Comparison of ENCODE assay signal across 9 cellular contexts in genomic region chr2:64283641-64284371, GRCh38.
DNase-seq lines count a peak whose midpoint lies in the region; ATAC-seq, FAIRE-seq and TF ChIP-seq lines count a peak whose summit lies in the region.
"Had no signal": no experiment of that assay in that cellular context is flagged by ENCODE, and none has a peak within 500 bp of the region (broad histone marks: within the 10 kb centered on the region; RNA-seq: fewer than 3 reads in every experiment).

No MANE protein-coding gene starts in this region.

- POLR2A ChIA-PET in GM12878 (lab: Charles Lee), result no interaction called here

- TF ChIP-seq EP300 in GM12878 (IDR thresholded peaks at IDR 0.05; ENCODE audit: borderline replicate concordance in 1 of 2, control insufficient read depth in 1 of 2, low read depth in 2 of 2, low read length in 2 of 2), result no peak

- H3K4me1 ChIP-seq in CD4-positive, CD25-positive, alpha-beta regulatory T cell (ENCODE audit: control insufficient read depth, insufficient read depth, low read length, poor library complexity, severe bottlenecking), result peaks cover 13% of the 10 kb centered on the region
- H3K4me1 ChIP-seq in GM12878 (ENCODE audit: control insufficient read depth, insufficient read depth, low read length), result peaks cover 13% of the 10 kb centered on the region

- peak overlapping the region; percentile 88 for H3K4me3 ChIP-seq in CD4-positive, CD25-positive, alpha-beta regulatory T cell (ENCODE audit: low read depth, low read length)
- H3K4me3 ChIP-seq in GM12878 (peak overlapping the region; percentile 41; the same call in 1 of the 2 replicates), skin epidermis (no peak overlapping the region)

- H2AFZ ChIP-seq in GM12878 (ENCODE audit: control insufficient read depth, low read depth, low read length), result peak overlapping the region; percentile 96

- H3K27me3 ChIP-seq in CD4-positive, CD25-positive, alpha-beta regulatory T cell (ENCODE audit: control insufficient read depth, insufficient read depth, low read length), result no peaks in the 10 kb centered on the region
- no peaks in the 10 kb centered on the region for H3K27me3 ChIP-seq in GM12878 (replicated peaks in 1 of 2; ENCODE audit: control insufficient read depth in 2 of 2, insufficient read depth in 2 of 2, low read length in 1 of 2)

- BruUV-seq in GM12878 (replicated peaks; lab: Mats Ljungman, UMichigan), result no TSS peak

- no peak for TF ChIP-seq POLR2A in GM12878 (IDR thresholded peaks at IDR 0.05; ENCODE audit: low read depth, low read length)

- WGBS in GM12878 (ENCODE audit: insufficient coverage, insufficient replicate concordance, low lambda C conversion rate, missing lambda C conversion rate), result 49% methylated on average over 16 of the region's 16 CpGs

- no peaks in the 10 kb centered on the region for H3K9me3 ChIP-seq in CD4-positive, CD25-positive, alpha-beta regulatory T cell (ENCODE audit: control insufficient read depth in 2 of 2, low read length in 2 of 2)
- no peaks in the 10 kb centered on the region for H3K9me3 ChIP-seq in GM12878 (replicated peaks; ENCODE audit: control insufficient read depth, insufficient read depth, low read length)

- peaks cover 0 to 1% (median 0%) of the 10 kb centered on the region in 7 donors for H3K9me3 Mint-ChIP-seq in CD4-positive, CD25-positive, alpha-beta regulatory T cell
- H3K9me3 Mint-ChIP-seq: activated naive CD4-positive, alpha-beta T cell treated with anti-CD3 and anti-CD28 coated beads, Interleukin-2, amount 50 U/mL, for 24 hours had no signal

- H3K4me2 ChIP-seq in GM12878 (ENCODE audit: control insufficient read depth, insufficient read depth), result peak overlapping the region; percentile 98

- RAD21 ChIA-PET in GM12878 (lab: Charles Lee; ENCODE audit: unreplicated experiment), result interaction anchor here (1.3 kb wide), 1 partner anchor 42 kb away, joined by 3 read pairs; no protein-coding TSS in a partner anchor

- peak overlapping the region; percentile 32; the same call in 1 of the 2 replicates for H3K9ac ChIP-seq in GM12878 (ENCODE audit: control insufficient read depth, insufficient read depth, low read length)

- SMC1A ChIA-PET in GM12878 (lab: Charles Lee; ENCODE audit: uncharacterized antibody, unreplicated experiment), result interaction anchor here (1.0 to 3.0 kb wide), 7 partner anchors 9 to 177 kb away, joined by 3 to 10 read pairs (median 4); no protein-coding TSS in a partner anchor

- peak; percentile 98 to 99 for ATAC-seq in CD4-positive, CD25-positive, alpha-beta regulatory T cell (ENCODE audit: low read depth in 2 of 2)
- ATAC-seq in GM19043 (IDR thresholded peaks at IDR 0.05; ENCODE audit: low read depth, unreplicated experiment) (peak; percentile 97), HG03139 (IDR thresholded peaks at IDR 0.05; ENCODE audit: unreplicated experiment) (peak; percentile 97), GM12878 (peak; percentile 97)

- no peak for FAIRE-seq in GM12878 (lab: Jason Lieb, UNC)

- no peak for TF ChIP-seq CTCF in GM12878 (IDR thresholded peaks at IDR 0.05 in 2 of 3, conservative IDR thresholded peaks at IDR 0.05 in 1 of 3; ENCODE audit: control insufficient read depth in 2 of 3, extremely low read depth in 1 of 3, insufficient read depth in 1 of 3, low read depth in 3 of 3, low read length in 3 of 3)

- no peaks in the 10 kb centered on the region for H3K79me2 ChIP-seq in GM12878 (ENCODE audit: control insufficient read depth, insufficient read depth, low read length)

- H3K36me3 ChIP-seq in CD4-positive, CD25-positive, alpha-beta regulatory T cell (ENCODE audit: control insufficient read depth, insufficient read depth, low read length), result no peaks in the 10 kb centered on the region
- H3K36me3 ChIP-seq in GM12878 (ENCODE audit: control insufficient read depth in 2 of 2, insufficient read depth in 2 of 2, low read length in 1 of 2), result no peaks in the 10 kb centered on the region

- peaks cover 0 to 5% (median 1%) of the 10 kb centered on the region in 4 donors for H3K4me1 Mint-ChIP-seq in CD4-positive, CD25-positive, alpha-beta regulatory T cell
- H3K4me1 Mint-ChIP-seq: activated naive CD4-positive, alpha-beta T cell treated with anti-CD3 and anti-CD28 coated beads, Interleukin-2, amount 50 U/mL, for 24 hours had no signal

- H3K4me3 Mint-ChIP-seq in CD4-positive, CD25-positive, alpha-beta regulatory T cell, result no peak overlapping the region
- H3K4me3 Mint-ChIP-seq: activated naive CD4-positive, alpha-beta T cell treated with anti-CD3 and anti-CD28 coated beads, Interleukin-2, amount 50 U/mL, for 24 hours had no signal

- H3K27ac Mint-ChIP-seq in CD4-positive, CD25-positive, alpha-beta regulatory T cell, result no peak overlapping the region
- H3K27ac Mint-ChIP-seq: activated naive CD4-positive, alpha-beta T cell treated with anti-CD3 and anti-CD28 coated beads, Interleukin-2, amount 50 U/mL, for 24 hours had no signal

- H4K20me1 ChIP-seq in GM12878 (ENCODE audit: control insufficient read depth, insufficient read depth), result no peaks in the 10 kb centered on the region

- no peak for TF ChIP-seq RAD21 in GM12878 (IDR thresholded peaks at IDR 0.05; ENCODE audit: insufficient read depth, low read depth, low read length)

- in situ Hi-C loops in GM12878 (cut with MboI), result no loop called here

- DNase-seq in CD4-positive, CD25-positive, alpha-beta regulatory T cell, result peak in 2 of 3 donors; percentile 51 to 85
- DNase-seq in GM12878 (ENCODE audit: low read depth, low spot score) (peak; percentile 53), midbrain (lab: John Stamatoyannopoulos, UW) (no peak), SKM-1 (lab: John Stamatoyannopoulos, UW; ENCODE audit: unreplicated experiment) (no peak), HuH-7.5 (ENCODE audit: low spot score) (no peak)

- H3K27me3 Mint-ChIP-seq in CD4-positive, CD25-positive, alpha-beta regulatory T cell, result no peaks in the 10 kb centered on the region
- H3K27me3 Mint-ChIP-seq: activated naive CD4-positive, alpha-beta T cell treated with anti-CD3 and anti-CD28 coated beads, Interleukin-2, amount 50 U/mL, for 24 hours had no signal

- H3K27ac ChIP-seq in CD4-positive, CD25-positive, alpha-beta regulatory T cell (ENCODE audit: insufficient read depth, low read length, poor library complexity, severe bottlenecking), result peak overlapping the region; percentile 70
- H3K27ac ChIP-seq in GM12878 (ENCODE audit: control insufficient read depth, insufficient read depth), result peak overlapping the region; percentile 83
- H3K27ac ChIP-seq in skin epidermis, result peak overlapping the region in 11 of 21 experiments; percentile 7 to 72 (median 45)

- intact Hi-C loops in GM12878 (cut with micrococcal nuclease; ENCODE audit: unreplicated experiment), result no loop called here

- no peaks in the 10 kb centered on the region for H3K36me3 Mint-ChIP-seq in CD4-positive, CD25-positive, alpha-beta regulatory T cell
- H3K36me3 Mint-ChIP-seq: activated naive CD4-positive, alpha-beta T cell treated with anti-CD3 and anti-CD28 coated beads, Interleukin-2, amount 50 U/mL, for 24 hours had no signal

- CTCF ChIA-PET in GM12878 (lab: Yijun Ruan, JAX), result interaction anchor here (0.5 to 1.2 kb wide), 6 partner anchors 9 to 183 kb away, joined by 3 to 4 read pairs (median 3); no protein-coding TSS in a partner anchor

TF ChIP-seq in GM12878, 131 proteins besides CTCF, POLR2A, EP300 and RAD21 (continues in another document):
- TF ChIP-seq PAX5 (IDR thresholded peaks at IDR 0.05; ENCODE audit: borderline replicate concordance, low read depth, low read length), result no peak
- TF ChIP-seq TAF1 (IDR thresholded peaks at IDR 0.05; ENCODE audit: borderline replicate concordance, low read depth, low read length), result no peak
- TF ChIP-seq ZNF622 (IDR thresholded peaks at IDR 0.05), result no peak
- TF ChIP-seq NBN (IDR thresholded peaks at IDR 0.05), result peak; percentile 17; the same call in 1 of the 2 replicates
- TF ChIP-seq ATF2 (IDR thresholded peaks at IDR 0.05; ENCODE audit: low read length), result 0 out of 2 replicates have a peak, but pooled peaks have one; percentile 15
- peak; percentile 39 to 65 for TF ChIP-seq IKZF2 (IDR thresholded peaks at IDR 0.05)
- peak; percentile 35; the same call in 1 of the 2 replicates for TF ChIP-seq POLR2AphosphoS5 (IDR thresholded peaks at IDR 0.05; ENCODE audit: low read length)
- no peak for TF ChIP-seq SUZ12 (IDR thresholded peaks at IDR 0.05; ENCODE audit: unreplicated experiment)
- TF ChIP-seq SPI1 (IDR thresholded peaks at IDR 0.05; ENCODE audit: borderline replicate concordance, insufficient read depth, low read depth, low read length), result peak; percentile 54
- no peak for TF ChIP-seq NR2C2 (IDR thresholded peaks at IDR 0.05; ENCODE audit: borderline replicate concordance, control insufficient read depth, insufficient read length, low read depth)
- TF ChIP-seq MAX (IDR thresholded peaks at IDR 0.05; ENCODE audit: low read depth, low read length), result no peak
- TF ChIP-seq CHD2 (IDR thresholded peaks at IDR 0.05; ENCODE audit: borderline replicate concordance, low read depth, low read length), result 0 out of 2 replicates have a peak, but pooled peaks have one; percentile 28
- TF ChIP-seq ATF3 (IDR thresholded peaks at IDR 0.05; ENCODE audit: borderline replicate concordance, extremely low read depth, low read depth, low read length), result no peak
- peak; percentile 58; the same call in 1 of the 2 replicates for TF ChIP-seq TCF3 (IDR thresholded peaks at IDR 0.05; ENCODE audit: borderline replicate concordance, insufficient read depth, low read depth, low read length)
- TF ChIP-seq CBX3 (IDR thresholded peaks at IDR 0.05; ENCODE audit: borderline replicate concordance, low read depth), result no peak
- peak; percentile 46; the same call in 1 of the 2 replicates for TF ChIP-seq TCF12 (IDR thresholded peaks at IDR 0.05; ENCODE audit: low read depth, low read length)
- peak; percentile 56 for TF ChIP-seq EED (IDR thresholded peaks at IDR 0.05; ENCODE audit: low read depth)

Comparison
In these comparisons a context has a peak if more than half of its experiments do, and no peak if none do; other contexts are left out.
1. DNase-seq: peak in CD4-positive, CD25-positive, alpha-beta regulatory T cell (2 of 3) and GM12878 (single experiment); none in midbrain (single experiment), SKM-1 (single experiment) and HuH-7.5 (single experiment).
2. H3K4me3 ChIP-seq: peak in CD4-positive, CD25-positive, alpha-beta regulatory T cell (single experiment) and GM12878 (single experiment); none in skin epidermis (0 of 7).
3. Peak in every context shown above with its lines, with median percentiles within 50 percentile points of each other: ATAC-seq and H3K27ac ChIP-seq.